Comparison of ENCODE assay signal across 26 cellular contexts in the genomic region with DNA sequence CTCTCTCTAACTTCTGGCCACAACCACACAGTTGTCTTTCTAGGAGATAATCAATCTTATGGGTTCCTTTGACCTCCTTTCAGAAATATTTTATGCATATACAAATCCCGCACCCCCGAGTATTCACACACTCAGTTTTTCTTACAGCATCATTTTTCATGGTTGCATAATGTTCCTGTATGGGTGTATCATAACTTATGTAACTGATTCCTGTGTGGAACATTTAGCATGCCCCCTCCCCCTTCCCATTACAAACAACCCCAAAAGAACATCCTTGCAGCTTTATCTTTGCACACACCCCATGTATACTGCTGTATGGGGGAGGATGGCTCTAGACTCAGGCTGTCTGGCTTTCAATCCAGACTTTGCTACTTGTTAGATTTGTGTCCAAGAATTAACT.
"Had no signal": no experiment of that assay in that cellular context is flagged by ENCODE, and none has a peak within 500 bp of the region (broad histone marks: within the 10 kb centered on the region; RNA-seq: fewer than 3 reads in every experiment).

No MANE protein-coding gene starts in this region.

- ATAC-seq: effector memory CD8-positive, alpha-beta T cell; esophagus mucosa; gastrocnemius medialis; heart right ventricle; left cardiac atrium; left lung; left ventricle myocardium superior; lower lobe of right lung; mucosa of descending colon had no signal

- H3K27me3 ChIP-seq: colonic mucosa, esophagus squamous epithelium, gastrocnemius medialis, heart right ventricle, left lung had no signal

- H3K9me3 ChIP-seq: colonic mucosa, esophagus squamous epithelium, gastrocnemius medialis, heart right ventricle, left lung, lower lobe of right lung, mucosa of descending colon had no signal

- FAIRE-seq: endometrium, islet of Langerhans, keratinocyte had no signal

- H3K4me1 ChIP-seq: colonic mucosa, left lung, lower lobe of right lung had no signal

- H3K36me3 ChIP-seq: colonic mucosa, esophagus squamous epithelium, left lung, lower lobe of right lung had no signal

- H3K27ac ChIP-seq: colonic mucosa, epithelial cell of prostate, esophagus squamous epithelium, gastrocnemius medialis, heart right ventricle, left lung, lower lobe of right lung had no signal

- DNase-seq: colonic mucosa; cortex of kidney; effector CD8-positive, alpha-beta T cell; effector memory CD8-positive, alpha-beta T cell; endodermal cell; erythroblast; esophagus squamous epithelium; foreskin fibroblast; foreskin melanocyte; gastrocnemius medialis; glutamatergic neuron; head of caudate nucleus; heart right ventricle; hippocampal formation; left cardiac atrium; left lung; left ventricle myocardium superior; lower lobe of right lung; mesenchymal stem cell; mucosa of descending colon; naive B cell had no signal

- H3K4me3 ChIP-seq: colonic mucosa, esophagus squamous epithelium, gastrocnemius medialis, heart right ventricle, left lung, lower lobe of right lung, mucosa of descending colon had no signal
